ENCODE assay signal across 9 cellular contexts in the genomic region with DNA sequence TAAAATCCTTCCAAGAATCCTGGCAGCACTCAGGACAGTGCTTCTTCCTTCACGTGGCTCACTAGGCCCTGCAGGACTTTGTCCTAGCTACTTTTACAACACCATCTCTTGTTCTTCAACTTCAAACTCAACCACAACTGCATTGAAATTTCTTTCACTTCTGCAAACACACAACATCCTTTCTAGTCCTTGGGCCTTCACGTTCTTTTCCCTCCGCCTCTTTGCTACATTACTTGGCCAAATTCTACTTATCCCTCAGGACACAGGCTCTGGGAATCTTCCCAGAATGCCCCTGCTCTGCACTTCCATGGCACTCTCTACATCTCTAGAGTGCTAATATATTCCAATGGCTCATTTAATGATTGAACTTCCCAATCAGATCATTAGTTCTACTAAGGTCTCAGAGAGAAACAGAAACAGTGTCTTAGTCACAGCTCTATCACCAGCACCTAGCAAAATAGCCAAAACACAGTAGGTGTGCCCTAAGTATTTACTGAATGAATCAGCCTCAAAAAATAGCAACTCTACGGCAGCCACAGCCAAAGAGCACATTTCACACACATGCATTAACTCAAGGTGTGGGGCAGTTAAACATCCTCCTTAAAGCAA.
A peak's percentile ranks its signal among the peaks of the same experiment; 100 is the strongest.
DNase-seq lines count a peak whose midpoint lies in the region; ATAC-seq, FAIRE-seq and TF ChIP-seq lines count a peak whose summit lies in the region.
"Had no signal": no experiment of that assay in that cellular context is flagged by ENCODE, and none has a peak within 500 bp of the region (broad histone marks: within the 10 kb centered on the region; RNA-seq: fewer than 3 reads in every experiment).

No MANE protein-coding gene starts in this region.

- peak overlapping the region; percentile 20 for H3K4me2 ChIP-seq in SU-DHL-6 (ENCODE audit: low read depth, low read length, poor library complexity, severe bottlenecking)

- H3K9ac ChIP-seq in SU-DHL-6 (ENCODE audit: low read length), result no peak overlapping the region

- peak; percentile 38 for ATAC-seq in left ventricle myocardium superior
- ATAC-seq in HG03045 (IDR thresholded peaks at IDR 0.05; ENCODE audit: unreplicated experiment), result peak; percentile 90

- intact Hi-C loops in left ventricle myocardium superior (cut with micrococcal nuclease) (no loop called here), left ventricle myocardium inferior (cut with micrococcal nuclease) (no loop called here)

- no peak overlapping the region for H2AFZ ChIP-seq in SU-DHL-6 (ENCODE audit: low read depth, low read length, severe bottlenecking)

- no peaks in the 10 kb centered on the region for H3K9me2 ChIP-seq in SU-DHL-6 (replicated peaks; ENCODE audit: insufficient read depth, low read length)

- FAIRE-seq in D721Med (lab: Jason Lieb, UNC), result no peak

- no peaks in the 10 kb centered on the region for H3K79me2 ChIP-seq in SU-DHL-6 (ENCODE audit: insufficient read depth, low read length)

- TF ChIP-seq CTCF in left ventricle myocardium inferior (IDR thresholded peaks at IDR 0.05; ENCODE audit: borderline replicate concordance) (no peak), SU-DHL-6 (IDR thresholded peaks at IDR 0.05; ENCODE audit: insufficient read depth, low read length, poor library complexity, severe bottlenecking) (no peak), D721Med (IDR thresholded peaks at IDR 0.05; ENCODE audit: insufficient read depth, missing control alignments) (no peak)

- H3K27ac ChIP-seq in left ventricle myocardium inferior (replicated peaks), result no peak overlapping the region
- H3K27ac ChIP-seq in SU-DHL-6 (ENCODE audit: low read depth, low read length), result no peak overlapping the region

- H3K9me3 ChIP-seq in left ventricle myocardium inferior (replicated peaks), result no peaks in the 10 kb centered on the region
- H3K9me3 ChIP-seq in SU-DHL-6 (ENCODE audit: insufficient read depth, low read length), result no peaks in the 10 kb centered on the region

- H3K4me3 ChIP-seq in left ventricle myocardium inferior (no peak overlapping the region), SU-DHL-6 (ENCODE audit: insufficient read depth, low read length, poor library complexity, severe bottlenecking) (no peak overlapping the region)

- H4K20me1 ChIP-seq in SU-DHL-6 (ENCODE audit: low read depth, low read length), result no peaks in the 10 kb centered on the region

- peaks cover 6% of the 10 kb centered on the region for H3K4me1 ChIP-seq in left ventricle myocardium inferior

- H3F3A ChIP-seq in SU-DHL-6 (ENCODE audit: insufficient read depth), result no peaks in the 10 kb centered on the region

- no peak for DNase-seq in left ventricle myocardium superior
- DNase-seq in left ventricle myocardium inferior, result no peak
- no peak for DNase-seq in D721Med (ENCODE audit: insufficient read length, low spot score)
- no peak for DNase-seq in SKM-1 (lab: John Stamatoyannopoulos, UW; ENCODE audit: unreplicated experiment)
- DNase-seq in EL, result no peak
- no peak for DNase-seq in activated T-cell treated with anti-CD3 and anti-CD28 coated beads, Interleukin-2, amount 50 U/mL, for 1 hour
- DNase-seq: stimulated activated CD4-positive, alpha-beta T cell treated with anti-CD3 and anti-CD28 coated beads, Interleukin-15, amount 100 ng/mL, for 24 hours had no signal

- H3K36me3 ChIP-seq in left ventricle myocardium inferior, result peaks cover 19% of the 10 kb centered on the region
- no peaks in the 10 kb centered on the region for H3K36me3 ChIP-seq in SU-DHL-6 (ENCODE audit: low read length)

- H3K27me3 ChIP-seq in left ventricle myocardium inferior (ENCODE audit: low read depth) (no peaks in the 10 kb centered on the region), SU-DHL-6 (ENCODE audit: low read length) (no peaks in the 10 kb centered on the region)
